ENCODE assay signal across 1 cellular context in genomic region chr14:76918176-76918750, GRCh38.
TF ChIP-seq lines count a peak whose summit lies in the region.

No MANE protein-coding gene starts in this region.

TF ChIP-seq in SK-N-SH, 30 proteins besides CTCF, POLR2A, EP300 and RAD21 (continued from another document):
- TF ChIP-seq REST (IDR thresholded peaks at IDR 0.05; ENCODE audit: low read depth, low read length) (peak; percentile 57; the same call in 1 of the 2 replicates), RCOR1 (IDR thresholded peaks at IDR 0.05; ENCODE audit: low read length) (no peak; the same call in none of the 2 replicates), SIN3A (IDR thresholded peaks at IDR 0.05; ENCODE audit: borderline replicate concordance, low read depth, low read length) (no peak), ELF1 (IDR thresholded peaks at IDR 0.05) (peak; percentile 20; the same call in 1 of the 2 replicates), TAF1 (IDR thresholded peaks at IDR 0.05; ENCODE audit: borderline replicate concordance, low read depth, low read length) (peak; percentile 71), MXI1 (IDR thresholded peaks at IDR 0.05; ENCODE audit: low read depth, low read length) (no peak; the same call in none of the 2 replicates), SMC3 (IDR thresholded peaks at IDR 0.05; ENCODE audit: low read depth, low read length) (peak; percentile 33; the same call in 1 of the 2 replicates), MEF2A (IDR thresholded peaks at IDR 0.05; ENCODE audit: borderline replicate concordance, low read depth) (0 out of 2 replicates have a peak, but pooled peaks have one; percentile 46), FOSL2 (IDR thresholded peaks at IDR 0.05; ENCODE audit: borderline replicate concordance, low read depth) (no peak; the same call in 1 of the 2 replicates), NRF1 (IDR thresholded peaks at IDR 0.05; ENCODE audit: low read depth, low read length) (no peak), USF1 (IDR thresholded peaks at IDR 0.05; ENCODE audit: borderline replicate concordance, low read depth) (no peak), GABPA (IDR thresholded peaks at IDR 0.05; ENCODE audit: low read depth) (peak; percentile 37; the same call in 1 of the 2 replicates), TEAD4 (IDR thresholded peaks at IDR 0.05; ENCODE audit: borderline replicate concordance, insufficient read depth) (peak; percentile 22; the same call in 1 of the 2 replicates), USF2 (IDR thresholded peaks at IDR 0.05; ENCODE audit: borderline replicate concordance, low read depth, low read length) (no peak), TCF12 (IDR thresholded peaks at IDR 0.05) (peak; percentile 78), FOXJ3 (CRISPR knock-in tag; IDR thresholded peaks at IDR 0.05) (peak; percentile 19; the same call in 1 of the 2 replicates), YY1 (IDR thresholded peaks at IDR 0.05; ENCODE audit: low read depth) (no peak), GATA2 (CRISPR knock-in tag; IDR thresholded peaks at IDR 0.05) (peak; percentile 63), FOXM1 (IDR thresholded peaks at IDR 0.05; ENCODE audit: low read depth) (0 out of 2 replicates have a peak, but pooled peaks have one; percentile 4), ZBTB33 (IDR thresholded peaks at IDR 0.05; ENCODE audit: borderline replicate concordance, low read depth) (no peak; the same call in 1 of the 2 replicates), RXRA (IDR thresholded peaks at IDR 0.05; ENCODE audit: borderline replicate concordance, low read depth) (peak; percentile 52; the same call in 1 of the 2 replicates), NFIC (IDR thresholded peaks at IDR 0.05; ENCODE audit: borderline replicate concordance) (peak; percentile 89)
